In the genomic region with DNA sequence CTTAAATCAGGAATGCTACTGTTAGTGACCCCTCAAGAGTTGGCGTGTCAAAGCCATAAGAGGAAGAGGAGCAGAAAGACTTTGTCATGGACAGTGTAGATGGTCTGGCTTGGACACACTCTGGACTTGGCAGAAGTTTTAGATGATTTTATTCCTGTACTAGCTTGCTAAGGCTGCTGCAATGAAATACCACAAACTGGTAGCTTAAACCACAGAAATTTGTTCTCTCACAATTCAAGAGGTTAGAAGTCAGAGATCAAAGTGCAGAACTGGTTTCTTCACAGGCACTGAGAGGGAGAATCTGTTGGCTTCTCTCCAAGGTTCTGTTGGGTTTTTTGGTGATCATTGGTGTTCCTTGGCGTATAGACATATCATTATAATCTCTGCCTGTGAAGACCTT, we compare ENCODE assay signal across 1 cellular context.
TF ChIP-seq lines count a peak whose summit lies in the region.

No MANE protein-coding gene starts in this region.

TF ChIP-seq in HepG2, 621 proteins besides CTCF, POLR2A, EP300 and RAD21 (continued from another document):
- TF ChIP-seq TFE3 (CRISPR knock-in tag; IDR thresholded peaks at IDR 0.05): no peak
- no peak for TF ChIP-seq PCBP2 (optimal IDR thresholded peaks at IDR 0.05; ENCODE audit: low read depth, low read length, poor library complexity, severe bottlenecking)
